8 cellular contexts compared by ENCODE assay signal in the genomic region with DNA sequence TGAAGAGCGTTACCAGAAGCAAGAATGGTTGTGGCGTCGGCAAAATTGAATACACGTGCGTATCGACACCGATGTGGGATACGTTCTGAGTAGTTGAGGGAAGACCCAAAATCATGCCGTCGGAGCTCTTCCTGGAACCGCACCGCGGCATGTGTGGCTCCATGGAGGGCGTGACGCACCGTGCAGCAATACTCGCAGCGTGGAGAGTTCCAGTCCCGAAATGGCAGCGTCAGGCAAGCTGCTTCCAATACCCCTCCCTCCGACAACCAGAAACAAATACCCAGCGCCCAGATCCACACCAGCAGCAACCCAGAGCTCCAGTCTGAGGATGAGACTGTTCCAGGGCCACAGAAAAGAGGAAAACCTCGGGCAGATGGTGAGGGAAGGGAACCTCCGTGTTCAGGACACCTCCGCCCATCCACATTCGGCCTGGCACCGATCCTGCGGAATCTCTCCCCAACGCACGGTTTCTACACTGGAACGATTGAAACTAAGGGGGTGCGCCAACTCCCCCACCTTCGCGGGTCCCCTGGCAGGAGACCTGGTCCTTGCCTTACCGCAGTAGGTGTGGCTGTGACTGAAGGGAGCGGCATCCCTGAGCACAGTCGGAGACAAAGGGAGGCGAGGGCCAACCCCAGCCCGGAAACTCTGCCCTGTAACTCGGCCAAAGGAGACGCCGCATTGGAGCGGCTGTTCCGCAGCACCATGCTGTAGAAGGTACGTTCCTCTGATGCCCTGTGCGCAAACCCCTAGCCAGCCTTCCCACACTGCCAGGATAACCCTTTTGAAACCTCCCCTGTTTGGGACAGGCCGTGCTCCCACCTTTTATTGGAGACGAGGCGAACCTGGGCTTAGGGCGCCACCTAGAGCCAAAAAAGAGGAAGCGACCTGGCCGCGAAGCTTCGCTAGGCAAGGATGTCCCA. TPM values are rescaled to one million over a fixed set of nuclear protein-coding genes. Genes with fewer than 3 reads are reported as not detected.
DNase-seq lines count a peak whose midpoint lies in the region; ATAC-seq and TF ChIP-seq lines count a peak whose summit lies in the region.

No MANE protein-coding gene starts in this region.

- peak; percentile 49 for ATAC-seq in GM18868 (IDR thresholded peaks at IDR 0.05; ENCODE audit: unreplicated experiment)
- ATAC-seq in gastroesophageal sphincter = peak; percentile 72
- no peak for ATAC-seq in HG03139 (IDR thresholded peaks at IDR 0.05; ENCODE audit: unreplicated experiment)

- H3K27ac ChIP-seq in gastroesophageal sphincter (peak overlapping the region in 1 of 4 donors; percentile 51), uterus (peak overlapping the region; percentile 5 to 47)

- peak; percentile 74 for DNase-seq in Ammon's horn (ENCODE audit: low spot score)
- peak; percentile 39 to 42 for DNase-seq in NOMO-1 (lab: John Stamatoyannopoulos, UW; ENCODE audit: unreplicated experiment in 2 of 2)
- peak; percentile 82 for DNase-seq in activated effector memory CD4-positive, alpha-beta T cell treated with anti-CD3 and anti-CD28 coated beads, Interleukin-2, amount 50 U/mL, for 16 hours
- DNase-seq in nucleus accumbens (lab: John Stamatoyannopoulos, UW) = peak in 37 of 56 donors; percentile 5 to 70 (median 33)
- peak; percentile 69 to 70 for DNase-seq in uterus

- H3K27me3 ChIP-seq in gastroesophageal sphincter (no peaks in the 10 kb centered on the region), uterus (no peaks in the 10 kb centered on the region)

- H3K4me1 ChIP-seq in gastroesophageal sphincter = peaks cover 0 to 13% (median 3%) of the 10 kb centered on the region in 3 donors
- no peaks in the 10 kb centered on the region for H3K4me1 ChIP-seq in uterus

- no peak for TF ChIP-seq EP300 in gastroesophageal sphincter (IDR thresholded peaks at IDR 0.05)

- TF ChIP-seq POLR2A in gastroesophageal sphincter (IDR thresholded peaks at IDR 0.05) = no peak
- TF ChIP-seq POLR2A in uterus (IDR thresholded peaks at IDR 0.05) = no peak

- H3K9me3 ChIP-seq in gastroesophageal sphincter = no peaks in the 10 kb centered on the region
- H3K9me3 ChIP-seq in uterus = no peaks in the 10 kb centered on the region

- intact Hi-C loops in uterus (cut with DNase I; ENCODE audit: low total_unique reads) = loop anchor here (5.0 kb wide), 1 partner anchor 185 kb away; no protein-coding TSS in a partner anchor

- peak; percentile 77 to 88 (median 80) for TF ChIP-seq CTCF in gastroesophageal sphincter (IDR thresholded peaks at IDR 0.05)
- TF ChIP-seq CTCF in uterus (IDR thresholded peaks at IDR 0.05) = peak; percentile 81 to 91 (median 87)

- H3K4me3 ChIP-seq in gastroesophageal sphincter (peak overlapping the region; percentile 32 to 54), uterus (peak overlapping the region; percentile 36 to 41)

- 23 to 36% methylated on average over 19 to 25 of the region's 54 CpGs for whole genome bisulfite sequencing in gastroesophageal sphincter (ENCODE audit: low coverage in 1 of 2), 2 donors

- H3K36me3 ChIP-seq in gastroesophageal sphincter (no peaks in the 10 kb centered on the region), uterus (no peaks in the 10 kb centered on the region)

RNA-seq across cellular contexts. Expression of gene DBX1, which starts 28.3 kb away (rescaled TPM):
- not detected for total RNA-seq in gastroesophageal sphincter
- not detected for total RNA-seq in uterus
